17 cellular contexts compared by ENCODE assay signal in the genomic region with DNA sequence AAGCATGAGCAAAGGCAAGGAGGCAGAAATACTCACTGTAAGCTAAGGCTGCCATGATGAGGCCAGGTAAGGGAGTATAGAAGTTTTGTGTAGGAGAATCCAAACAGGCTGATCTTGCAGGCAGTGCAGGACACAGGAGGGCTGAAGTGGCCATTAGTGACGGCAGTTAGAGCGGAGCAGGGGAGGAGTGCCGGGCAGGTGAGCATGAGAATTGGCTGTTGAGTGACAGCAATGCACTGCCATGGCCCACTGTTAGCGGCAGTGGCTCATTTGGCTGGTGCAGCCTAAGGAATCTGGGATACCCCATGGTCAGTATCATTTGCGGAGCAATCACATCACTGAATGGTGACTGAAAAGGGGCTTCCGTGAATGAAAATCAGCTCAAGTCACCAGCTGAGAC. TPM values are rescaled to one million over a fixed set of nuclear protein-coding genes. Genes with fewer than 3 reads are reported as not detected.
DNase-seq lines count a peak whose midpoint lies in the region; ATAC-seq and TF ChIP-seq lines count a peak whose summit lies in the region.
"Had no signal": no experiment of that assay in that cellular context is flagged by ENCODE, and none has a peak within 500 bp of the region (broad histone marks: within the 10 kb centered on the region; RNA-seq: fewer than 3 reads in every experiment).

No MANE protein-coding gene starts in this region.

- H3K9me3 ChIP-seq in HCT116 (ENCODE audit: control insufficient read depth in 1 of 2, insufficient read depth in 1 of 2, low read depth in 1 of 2, low read length in 2 of 2) = no peaks in the 10 kb centered on the region
- no peaks in the 10 kb centered on the region for H3K9me3 ChIP-seq in IMR-90 (ENCODE audit: control insufficient read depth, insufficient read depth, low read length)
- no peaks in the 10 kb centered on the region for H3K9me3 ChIP-seq in gastrocnemius medialis
- H3K9me3 ChIP-seq: Peyer's patch, SJSA1 had no signal

- POLR2A ChIA-PET in HCT116 (lab: Charles Lee) (no interaction called here), IMR-90 (lab: Charles Lee; ENCODE audit: unreplicated experiment) (no interaction called here)
- POLR2A ChIA-PET in activated CD4-positive, alpha-beta T cell treated with anti-CD3 and anti-CD28 coated beads, Interleukin-2, amount 10 ng/mL, durations not matched to agents 7 days and 5 days (lab: Charles Lee) = no interaction called here

- H2AK9ac ChIP-seq in IMR-90 (replicated peaks; ENCODE audit: low read depth, low read length, poor library complexity) = no peak overlapping the region

- DNase-seq in HCT116 (ENCODE audit: low read depth, low spot score) (no peak), IMR-90 (no peak), islet precursor cell (peak; percentile 22), gastrocnemius medialis (peak in 1 of 2 donors; percentile 13)
- no peak for DNase-seq in activated CD4-positive, alpha-beta T cell treated with anti-CD3 and anti-CD28 coated beads, Interleukin-2, amount 10 ng/mL, durations not matched to agents 7 days and 5 days
- DNase-seq: CD4-positive, CD25-positive, alpha-beta regulatory T cell; DMS79; NCI-H1092 treated with DMSO at 0.1 percent for 48 hours; NCI-H2081; NCI-H2171; NCI-H524 treated with DMSO at 0.1 percent for 48 hours had no signal

- H4K5ac ChIP-seq in IMR-90 (ENCODE audit: low read depth, low read length) = peak overlapping the region; percentile 16; the same call in 1 of the 2 replicates

- H3K23ac ChIP-seq in IMR-90 (ENCODE audit: low read depth, low read length) = peak overlapping the region; percentile 35; the same call in 1 of the 2 replicates

- H3K14ac ChIP-seq in IMR-90 (replicated peaks; ENCODE audit: low read depth, low read length) = peak overlapping the region; percentile 83

- H2BK20ac ChIP-seq in IMR-90 (ENCODE audit: low read depth, low read length) = peak overlapping the region; percentile 96

- no peak overlapping the region for H3K27ac Mint-ChIP-seq in activated CD4-positive, alpha-beta T cell treated with anti-CD3 and anti-CD28 coated beads, Interleukin-2, amount 10 ng/mL, durations not matched to agents 7 days and 5 days
- H3K27ac Mint-ChIP-seq: CD4-positive, CD25-positive, alpha-beta regulatory T cell had no signal

- no peak overlapping the region for H3K4me3 Mint-ChIP-seq in activated CD4-positive, alpha-beta T cell treated with anti-CD3 and anti-CD28 coated beads, Interleukin-2, amount 10 ng/mL, durations not matched to agents 7 days and 5 days
- H3K4me3 Mint-ChIP-seq: CD4-positive, CD25-positive, alpha-beta regulatory T cell had no signal

- H2BK120ac ChIP-seq in IMR-90 (ENCODE audit: low read depth, low read length) = peak overlapping the region; percentile 95

- RAD21 ChIA-PET in HCT116 (lab: Charles Lee; ENCODE audit: low non-redundant PET in 1 of 2, low total read pairs in 2 of 2, uncharacterized antibody in 2 of 2, unreplicated experiment in 2 of 2) = no interaction called here

- H3K4me3 ChIP-seq in HCT116 (replicated peaks in 1 of 2; ENCODE audit: low read depth in 1 of 2, low read length in 2 of 2) (no peak overlapping the region), IMR-90 (ENCODE audit: insufficient read depth, low read depth, low read length) (no peak overlapping the region), gastrocnemius medialis (no peak overlapping the region)
- H3K4me3 ChIP-seq: Peyer's patch, SJSA1 had no signal

- no peak overlapping the region for H3K56ac ChIP-seq in IMR-90 (ENCODE audit: extremely low read depth, insufficient read depth, low read length)

- in situ Hi-C loops in IMR-90 (cut with MboI; ENCODE audit: low sequenced_read_pairs) = no loop called here
- in situ Hi-C loops in gastrocnemius medialis (cut with MboI; ENCODE audit: low sequenced_read_pairs in 4 of 4) = no loop called here

- peak overlapping the region; percentile 49 for H3K18ac ChIP-seq in IMR-90 (ENCODE audit: low read depth, low read length)

- H3K27me3 Mint-ChIP-seq in activated CD4-positive, alpha-beta T cell treated with anti-CD3 and anti-CD28 coated beads, Interleukin-2, amount 10 ng/mL, durations not matched to agents 7 days and 5 days = no peaks in the 10 kb centered on the region
- H3K27me3 Mint-ChIP-seq: CD4-positive, CD25-positive, alpha-beta regulatory T cell had no signal

- peak overlapping the region; percentile 76 for H3K4ac ChIP-seq in IMR-90 (ENCODE audit: low read depth, low read length)

- H3K36me3 Mint-ChIP-seq in activated CD4-positive, alpha-beta T cell treated with anti-CD3 and anti-CD28 coated beads, Interleukin-2, amount 10 ng/mL, durations not matched to agents 7 days and 5 days (ENCODE audit: low read depth) = no peaks in the 10 kb centered on the region
- H3K36me3 Mint-ChIP-seq: CD4-positive, CD25-positive, alpha-beta regulatory T cell had no signal

- intact Hi-C loops in HCT116 (cut with micrococcal nuclease) (no loop called here), IMR-90 (cut with micrococcal nuclease) (no loop called here), gastrocnemius medialis (cut with DNase I; ENCODE audit: low total_unique reads) (loop anchor here (10.0 kb wide), 1 partner anchor 1098 kb away; a partner anchor contains a TSS)

- dilution Hi-C loops in IMR-90 (cut with HindIII; ENCODE audit: low sequenced_read_pairs, unreplicated experiment) = no loop called here

- no peak for TF ChIP-seq RAD21 in HCT116 (IDR thresholded peaks at IDR 0.05; ENCODE audit: low read depth)
- no peak for TF ChIP-seq RAD21 in IMR-90 (IDR thresholded peaks at IDR 0.05; ENCODE audit: low read length)

- peaks cover 4% of the 10 kb centered on the region; the same call in 1 of the 2 replicates for H3K79me2 ChIP-seq in HCT116 (ENCODE audit: insufficient read depth, low read length)

- CTCF ChIA-PET in HCT116 (lab: Charles Lee) (no interaction called here), IMR-90 (lab: Yijun Ruan, JAX) (no interaction called here)
- CTCF ChIA-PET in activated CD4-positive, alpha-beta T cell treated with anti-CD3 and anti-CD28 coated beads, Interleukin-2, amount 10 ng/mL, durations not matched to agents 7 days and 5 days (lab: Charles Lee) = interaction anchor here (1.8 kb wide), 1 partner anchor 93 kb away, joined by 6 read pairs; no protein-coding TSS in a partner anchor

- H2AK5ac ChIP-seq in IMR-90 (ENCODE audit: low read depth, low read length) = peak overlapping the region; percentile 95

- 90% methylated on average over 5 of the region's 6 CpGs; no CpG with 5 or more reads in 1 of the 2 experiments for WGBS in IMR-90 (ENCODE audit: extremely low coverage in 2 of 2, insufficient read length in 1 of 2), 2 experiments

- H4K20me1 ChIP-seq in HCT116 (ENCODE audit: insufficient read depth) (no peaks in the 10 kb centered on the region), IMR-90 (ENCODE audit: insufficient read depth, low read length) (no peaks in the 10 kb centered on the region; the same call in 1 of the 2 replicates)

- no peaks in the 10 kb centered on the region for H3K4me1 Mint-ChIP-seq in activated CD4-positive, alpha-beta T cell treated with anti-CD3 and anti-CD28 coated beads, Interleukin-2, amount 10 ng/mL, durations not matched to agents 7 days and 5 days
- H3K4me1 Mint-ChIP-seq: CD4-positive, CD25-positive, alpha-beta regulatory T cell had no signal

- TF ChIP-seq CTCF in HCT116 (IDR thresholded peaks at IDR 0.05 in 2 of 3, conservative IDR thresholded peaks at IDR 0.05 in 1 of 3; ENCODE audit: borderline replicate concordance in 1 of 3, insufficient read depth in 1 of 3, low read depth in 2 of 3, low read length in 2 of 3) = no peak
- TF ChIP-seq CTCF in IMR-90 (conservative IDR thresholded peaks at IDR 0.05; ENCODE audit: low read depth, low read length) = no peak
- no peak for TF ChIP-seq CTCF in gastrocnemius medialis (IDR thresholded peaks at IDR 0.05 in 4 of 5, conservative IDR thresholded peaks at IDR 0.05 in 1 of 5)

- H3K27ac ChIP-seq in HCT116 (ENCODE audit: low read depth, low read length) = no peak overlapping the region
- no peak overlapping the region for H3K27ac ChIP-seq in IMR-90 (ENCODE audit: insufficient read depth, low read length)
- H3K27ac ChIP-seq in gastrocnemius medialis = peak overlapping the region; percentile 70 to 79 (median 76)
- H3K27ac ChIP-seq: HL-60, KMS-11 had no signal

- no peak overlapping the region for H3K9ac ChIP-seq in HCT116 (ENCODE audit: low read length)
- no peak overlapping the region for H3K9ac ChIP-seq in IMR-90 (ENCODE audit: low read depth, low read length)
- H3K9ac ChIP-seq: KMS-11 had no signal

- H3K4me2 ChIP-seq in HCT116 (ENCODE audit: low read length) = no peak overlapping the region
- H3K4me2 ChIP-seq in IMR-90 (ENCODE audit: low read depth, low read length) = no peak overlapping the region
- H3K4me2 ChIP-seq: KMS-11 had no signal

- peak overlapping the region; percentile 92; the same call in 2 of the 3 replicates for H2BK15ac ChIP-seq in IMR-90 (ENCODE audit: low read depth, low read length)

- TF ChIP-seq POLR2A in HCT116 (IDR thresholded peaks at IDR 0.05; ENCODE audit: borderline replicate concordance, extremely low read depth, insufficient read depth, insufficient read length) (no peak), IMR-90 (IDR thresholded peaks at IDR 0.05; ENCODE audit: low read depth, low read length) (no peak), gastrocnemius medialis (IDR thresholded peaks at IDR 0.05) (no peak)

- BruUV-seq in HCT116 (replicated peaks; lab: Mats Ljungman, UMichigan) = TSS peak; percentile 23
- no TSS peak for BruUV-seq in IMR-90 (replicated peaks; lab: Mats Ljungman, UMichigan)

- H4K91ac ChIP-seq in IMR-90 (ENCODE audit: insufficient read depth, low read depth, low read length) = peak overlapping the region; percentile 90

- H3K27me3 ChIP-seq in HCT116 (ENCODE audit: insufficient read depth, low read length) = no peaks in the 10 kb centered on the region
- no peaks in the 10 kb centered on the region for H3K27me3 ChIP-seq in IMR-90 (ENCODE audit: control insufficient read depth, insufficient read depth, low read length)
- H3K27me3 ChIP-seq in gastrocnemius medialis = no peaks in the 10 kb centered on the region
- H3K27me3 ChIP-seq: Peyer's patch, SJSA1 had no signal

- no peaks in the 10 kb centered on the region for H3K9me2 ChIP-seq in HCT116 (ENCODE audit: insufficient read depth)

- peaks cover 18% of the 10 kb centered on the region for H3K9me1 ChIP-seq in IMR-90 (ENCODE audit: insufficient read depth, low read length)

- H2AFZ ChIP-seq in HCT116 (ENCODE audit: low read depth, low read length, poor library complexity, severe bottlenecking) (no peak overlapping the region), IMR-90 (replicated peaks; ENCODE audit: low read length, poor library complexity) (no peak overlapping the region)

- peak overlapping the region; percentile 76 for H2BK5ac ChIP-seq in IMR-90 (ENCODE audit: low read depth, low read length, poor library complexity, severe bottlenecking)

- H3K4me1 ChIP-seq in HCT116 (ENCODE audit: control insufficient read depth in 1 of 2, insufficient read depth in 2 of 2, low read length in 2 of 2) (no peaks in the 10 kb centered on the region), IMR-90 (ENCODE audit: control insufficient read depth, insufficient read depth, low read length) (peaks cover 23% of the 10 kb centered on the region), gastrocnemius medialis (peaks cover 40 to 49% of the 10 kb centered on the region in 2 donors)

- H3K36me3 ChIP-seq in HCT116 (ENCODE audit: control insufficient read depth in 1 of 2, insufficient read depth in 2 of 2, low read length in 2 of 2) (peaks cover 49 to 59% of the 10 kb centered on the region in 2 experiments), IMR-90 (ENCODE audit: control insufficient read depth, insufficient read depth, low read length) (no peaks in the 10 kb centered on the region), gastrocnemius medialis (no peaks in the 10 kb centered on the region)
- H3K36me3 ChIP-seq: Peyer's patch, SJSA1 had no signal

- peak overlapping the region; percentile 30 to 78; a peak in 2 of 4 replicates for H4K8ac ChIP-seq in IMR-90 (ENCODE audit: low read depth in 2 of 2, low read length in 2 of 2)

- no peaks in the 10 kb centered on the region for H3K9me3 Mint-ChIP-seq in activated CD4-positive, alpha-beta T cell treated with anti-CD3 and anti-CD28 coated beads, Interleukin-2, amount 10 ng/mL, durations not matched to agents 7 days and 5 days
- H3K9me3 Mint-ChIP-seq: CD4-positive, CD25-positive, alpha-beta regulatory T cell had no signal

- no peak for ATAC-seq in HCT116
- no peak for ATAC-seq in IMR-90 (ENCODE audit: low read depth)
- ATAC-seq in gastrocnemius medialis = no peak
- ATAC-seq in HG03442 (IDR thresholded peaks at IDR 0.05; ENCODE audit: unreplicated experiment) = no peak
- ATAC-seq in GM19324 (IDR thresholded peaks at IDR 0.05; ENCODE audit: low FRiP score, unreplicated experiment) = no peak

- H3K79me1 ChIP-seq in IMR-90 (ENCODE audit: low read depth in 1 of 2, low read length in 2 of 2) = no peaks in the 10 kb centered on the region

RNA-seq across cellular contexts. Expression of a gene that starts 22.8 kb away (rescaled TPM):
- total RNA-seq in HCT116 (2021; ENCODE audit: unreplicated experiment) (39.4 TPM), IMR-90 (2012; rRNA removed) (51.8 and 53.3 TPM in 2 replicates), gastrocnemius medialis (10 to 100 TPM in 2 of 4 donors, 1 to 10 TPM in 2; 5.9 to 11.8 (median 9.8) TPM)
- 35.0 and 42.5 TPM in 2 replicates for polyA plus RNA-seq in HCT116 (2012)
- polyA plus RNA-seq in IMR-90 (2012; rRNA removed) = 65.6 and 68.7 TPM in 2 replicates
- polyA plus RNA-seq in IMR-90 (2012; cell fraction: cytosol; rRNA removed) = 40.0 and 73.3 TPM in 2 replicates
- polyA plus RNA-seq in IMR-90 (2012; cell fraction: nucleus; rRNA removed; ENCODE audit: low replicate concordance) = 93.2 and 94.6 TPM in 2 replicates
- total RNA-seq in activated CD4-positive, alpha-beta T cell treated with anti-CD3 and anti-CD28 coated beads, Interleukin-2, amount 10 ng/mL, durations not matched to agents 7 days and 5 days = 10 to 100 TPM; 41.5 to 41.6 TPM

Comparison
In these comparisons a context has a peak if more than half of its experiments do, and no peak if none do; other contexts are left out.
1. H3K27ac ChIP-seq: peak in gastrocnemius medialis (4 of 4); none in HCT116 (single experiment) and IMR-90 (single experiment).